Comparison of ENCODE assay signal across 8 cellular contexts in the genomic region with DNA sequence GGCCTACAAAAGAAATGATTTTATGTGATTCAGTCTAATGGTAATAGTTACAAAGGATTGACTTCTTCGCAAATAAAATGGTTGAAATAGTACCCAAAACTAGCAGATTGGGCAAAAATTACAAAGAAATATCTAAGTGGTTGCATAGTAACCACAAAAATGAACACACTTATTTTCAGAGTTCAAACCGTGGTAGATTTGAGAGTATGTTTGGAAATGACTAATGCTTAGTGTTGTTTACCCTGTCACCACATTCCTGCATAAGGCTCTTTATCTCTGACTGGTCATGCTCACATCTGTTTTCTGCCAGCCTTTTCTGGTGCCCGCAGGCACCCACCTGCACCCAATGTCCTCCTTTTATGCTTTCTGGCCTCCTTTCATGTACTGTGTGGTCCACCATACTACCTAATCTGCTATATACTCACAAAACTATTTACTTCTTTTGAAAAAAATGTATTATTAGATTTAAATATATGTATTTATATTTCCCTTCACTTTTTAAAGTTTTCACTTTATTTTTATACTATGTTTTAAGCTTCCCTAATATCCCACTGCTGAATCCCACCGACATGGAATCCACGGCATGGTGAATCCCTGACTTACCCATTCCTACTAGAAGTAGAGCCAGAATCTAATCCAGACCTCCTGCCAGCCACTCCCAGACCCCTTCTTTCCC. TPM values are rescaled to one million over a fixed set of nuclear protein-coding genes. Genes with fewer than 3 reads are reported as not detected.
A peak's percentile ranks its signal among the peaks of the same experiment; 100 is the strongest.
DNase-seq lines count a peak whose midpoint lies in the region; ATAC-seq and TF ChIP-seq lines count a peak whose summit lies in the region.

No MANE protein-coding gene starts in this region.

- POLR2A ChIA-PET in PC-3 (lab: Charles Lee; ENCODE audit: unreplicated experiment): no interaction called here

- H3K36me3 ChIP-seq in PC-3 (ENCODE audit: low read depth, low read length): no peaks in the 10 kb centered on the region
- no peaks in the 10 kb centered on the region for H3K36me3 ChIP-seq in smooth muscle cell (ENCODE audit: low read depth)

- peak overlapping the region; percentile 68 for H3K9ac ChIP-seq in PC-3 (ENCODE audit: low read length)
- H3K9ac ChIP-seq in smooth muscle cell (ENCODE audit: low read depth): peak overlapping the region; percentile 52

- CTCF ChIA-PET in PC-3 (lab: Charles Lee): no interaction called here

- H3K27ac Mint-ChIP-seq in central memory CD8-positive, alpha-beta T cell (ENCODE audit: low read depth): peak overlapping the region; percentile 78

- H3K4me3 Mint-ChIP-seq in central memory CD8-positive, alpha-beta T cell: peak overlapping the region; percentile 63

- H3K4me2 ChIP-seq in PC-3 (ENCODE audit: low read length) (peak overlapping the region; percentile 59), smooth muscle cell (peak overlapping the region; percentile 69)

- H3K27me3 ChIP-seq in PC-3 (ENCODE audit: low read length) (no peaks in the 10 kb centered on the region), smooth muscle cell (ENCODE audit: low read depth) (no peaks in the 10 kb centered on the region)

- intact Hi-C loops in PC-3 (cut with micrococcal nuclease): loop anchor here (1.0 kb wide), 2 partner anchors 12 kb away; no protein-coding TSS in a partner anchor

- H3K27me3 Mint-ChIP-seq in central memory CD8-positive, alpha-beta T cell: no peaks in the 10 kb centered on the region

- H4K20me1 ChIP-seq in PC-3 (ENCODE audit: low read length): no peaks in the 10 kb centered on the region
- H4K20me1 ChIP-seq in smooth muscle cell (ENCODE audit: low read depth): no peaks in the 10 kb centered on the region

- H3K4me1 ChIP-seq in PC-3 (ENCODE audit: insufficient read depth, low read length): peaks cover 63% of the 10 kb centered on the region
- H3K4me1 ChIP-seq in smooth muscle cell (ENCODE audit: low read depth): peaks cover 11% of the 10 kb centered on the region

- DNase-seq in activated gamma-delta T cell treated with Interleukin-2 at 50 U/mL for 16 hours: peak; percentile 41
- DNase-seq in activated gamma-delta T cell (lab: John Stamatoyannopoulos, UW): no peak
- DNase-seq in PC-3: peak; percentile 88
- DNase-seq in central memory CD8-positive, alpha-beta T cell (ENCODE audit: low spot score in 2 of 2): peak in 1 of 2 donors; percentile 39
- DNase-seq in smooth muscle cell (lab: John Stamatoyannopoulos, UW; ENCODE audit: unreplicated experiment): no peak
- DNase-seq in SK-N-DZ (ENCODE audit: low spot score): no peak
- DNase-seq in activated CD8-positive, alpha-beta memory T cell treated with anti-CD3 and anti-CD28 coated beads, Interleukin-2, amount 50 U/mL, for 48 hours: no peak

- no peaks in the 10 kb centered on the region for H3K79me2 ChIP-seq in PC-3 (ENCODE audit: low read length)
- H3K79me2 ChIP-seq in smooth muscle cell (ENCODE audit: low read depth): no peaks in the 10 kb centered on the region

- no peak overlapping the region for H3K4me3 ChIP-seq in PC-3 (ENCODE audit: low read length)
- no peak overlapping the region for H3K4me3 ChIP-seq in smooth muscle cell

- H3K9me3 ChIP-seq in PC-3 (ENCODE audit: low read length) (no peaks in the 10 kb centered on the region), smooth muscle cell (replicated peaks; ENCODE audit: low read depth) (no peaks in the 10 kb centered on the region)

- 28% methylated on average over 5 of the region's 5 CpGs for whole genome bisulfite sequencing in smooth muscle cell (ENCODE audit: low lambda C conversion rate)

- TF ChIP-seq CTCF in PC-3 (conservative IDR thresholded peaks at IDR 0.05; ENCODE audit: low read depth, low read length): no peak
- no peak for TF ChIP-seq CTCF in smooth muscle cell (IDR thresholded peaks at IDR 0.05; ENCODE audit: borderline replicate concordance, insufficient read depth, poor library complexity, severe bottlenecking)

- peak overlapping the region; percentile 98 for H3K27ac ChIP-seq in PC-3 (ENCODE audit: low read length)
- peak overlapping the region; percentile 96 for H3K27ac ChIP-seq in smooth muscle cell (ENCODE audit: low read depth)

- no peaks in the 10 kb centered on the region for H3F3A ChIP-seq in PC-3 (ENCODE audit: low read length, unreplicated experiment)
- no peaks in the 10 kb centered on the region for H3F3A ChIP-seq in smooth muscle cell (ENCODE audit: low read depth)

- H3K9me2 ChIP-seq in PC-3 (replicated peaks; ENCODE audit: low read length): no peaks in the 10 kb centered on the region; the same call in 1 of the 2 replicates

- H2AFZ ChIP-seq in PC-3 (ENCODE audit: low read length): no peak overlapping the region
- no peak overlapping the region for H2AFZ ChIP-seq in smooth muscle cell (ENCODE audit: low read depth)

- peaks cover 71% of the 10 kb centered on the region for H3K36me3 Mint-ChIP-seq in central memory CD8-positive, alpha-beta T cell (ENCODE audit: insufficient read depth)

- H3K9me3 Mint-ChIP-seq in central memory CD8-positive, alpha-beta T cell: no peaks in the 10 kb centered on the region

- BruUV-seq in PC-3 (replicated peaks; lab: Mats Ljungman, UMichigan): TSS peak; percentile 46

- H3K4me1 Mint-ChIP-seq in central memory CD8-positive, alpha-beta T cell: peaks cover 77% of the 10 kb centered on the region

- ATAC-seq in HG02885 (IDR thresholded peaks at IDR 0.05; ENCODE audit: poor library complexity, unreplicated experiment): peak; percentile 86
- ATAC-seq in PC-3: peak; percentile 89
- peak; percentile 88 for ATAC-seq in central memory CD8-positive, alpha-beta T cell (replicated peaks; ENCODE audit: extremely low read depth, poor library complexity, severe bottlenecking)

RNA-seq across cellular contexts. Expression of gene PTPRC, which starts 30.3 kb away (rescaled TPM):
- total RNA-seq in PC-3 (2014; rRNA removed) (0.11 TPM in 1 of 2 replicates, not detected in the other), smooth muscle cell (0.04 TPM in 1 of 2 replicates, not detected in the other)
- 0.37 TPM in 1 of 2 replicates, not detected in the other for polyA plus RNA-seq in smooth muscle cell
- polyA plus RNA-seq in SK-N-DZ (2014; cell fraction: cytosol; rRNA removed): not detected in 2 replicates
- polyA plus RNA-seq in SK-N-DZ (2014; cell fraction: nucleus; rRNA removed): 0.44 TPM in 1 of 2 replicates, not detected in the other

Comparison
In these comparisons a context has a peak if more than half of its experiments do, and no peak if none do; other contexts are left out.
1. DNase-seq: peak in activated gamma-delta T cell treated with Interleukin-2 at 50 U/mL for 16 hours (single experiment) and PC-3 (single experiment); none in activated gamma-delta T cell (single experiment), smooth muscle cell (single experiment), SK-N-DZ (single experiment) and activated CD8-positive, alpha-beta memory T cell treated with anti-CD3 and anti-CD28 coated beads, Interleukin-2, amount 50 U/mL, for 48 hours (single experiment).
2. Peak in every context shown above with its lines, with median percentiles within 50 percentile points of each other: ATAC-seq.